Comparison of ENCODE assay signal across 8 cellular contexts in the genomic region with DNA sequence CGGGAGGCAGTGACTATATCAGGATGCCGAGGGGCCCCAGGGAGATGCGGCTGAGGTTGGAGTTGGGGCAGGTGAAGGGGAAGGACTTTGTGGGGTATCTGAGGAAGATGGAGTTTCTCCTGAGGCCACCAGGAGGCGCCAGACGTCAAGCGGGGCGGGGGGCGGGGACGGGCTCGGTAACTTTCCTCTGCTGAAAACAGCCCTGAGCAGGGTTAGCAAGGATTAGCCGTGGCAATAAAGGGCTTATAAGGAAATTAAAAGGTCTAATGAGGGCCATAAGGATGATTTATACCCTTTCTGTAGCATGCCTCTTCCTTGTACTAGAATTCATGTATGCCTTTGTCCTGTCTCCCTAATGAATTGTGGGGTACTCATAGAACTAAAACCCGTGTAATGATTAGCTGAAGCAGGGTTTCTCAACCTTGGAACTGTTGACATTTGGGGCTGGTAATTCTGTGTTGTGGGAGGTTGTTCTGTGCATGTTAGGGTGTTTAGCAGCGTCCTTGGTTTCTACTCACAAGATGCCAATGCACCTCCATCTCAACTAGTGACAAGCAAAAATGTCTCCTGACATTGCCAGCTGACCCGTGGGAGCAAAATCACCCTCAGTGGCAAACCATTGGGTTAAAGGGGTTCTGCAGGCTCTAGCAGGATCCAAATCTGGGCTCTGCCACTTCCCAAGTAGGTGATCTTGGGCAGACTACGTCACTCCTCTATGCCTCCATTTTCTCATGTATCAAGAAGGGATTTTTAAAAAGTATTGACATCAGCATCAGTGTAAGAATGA.
A peak's percentile ranks its signal among the peaks of the same experiment; 100 is the strongest.
DNase-seq lines count a peak whose midpoint lies in the region; ATAC-seq and TF ChIP-seq lines count a peak whose summit lies in the region.

No MANE protein-coding gene starts in this region.

- no peak overlapping the region for H3K27ac Mint-ChIP-seq in GM23338
- H3K27ac Mint-ChIP-seq in activated T-helper 2 cell treated with anti-CD3 and anti-CD28 coated beads, Interferon-gamma antibody, Interleukin-2, Interleukin-4, amounts not matched to agents 10 μg/mL and 5 μg/mL and 100 μg/mL, durations not matched to agents 14 hours and 24 hours and 36 hours, result no peak overlapping the region

- TF ChIP-seq CTCF in GM23338 (conservative IDR thresholded peaks at IDR 0.05; ENCODE audit: low read depth in 2 of 2), result peak; percentile 75 to 84
- TF ChIP-seq CTCF in OCI-LY7 (conservative IDR thresholded peaks at IDR 0.05; ENCODE audit: low read length), result peak; percentile 85

- H3K4me3 ChIP-seq in GM23338, result no peak overlapping the region
- no peak overlapping the region for H3K4me3 ChIP-seq in OCI-LY7 (ENCODE audit: low read depth, low read length, poor library complexity, severe bottlenecking)

- POLR2A ChIA-PET in OCI-LY7 (lab: Charles Lee), result no interaction called here

- peaks cover 9% of the 10 kb centered on the region for H3K4me1 Mint-ChIP-seq in GM23338
- peaks cover 6% of the 10 kb centered on the region for H3K4me1 Mint-ChIP-seq in activated T-helper 2 cell treated with anti-CD3 and anti-CD28 coated beads, Interferon-gamma antibody, Interleukin-2, Interleukin-4, amounts not matched to agents 10 μg/mL and 5 μg/mL and 100 μg/mL, durations not matched to agents 14 hours and 24 hours and 36 hours (ENCODE audit: low read depth)

- no peaks in the 10 kb centered on the region for H3K36me3 Mint-ChIP-seq in GM23338 (ENCODE audit: low read depth)
- no peaks in the 10 kb centered on the region for H3K36me3 Mint-ChIP-seq in activated T-helper 2 cell treated with anti-CD3 and anti-CD28 coated beads, Interferon-gamma antibody, Interleukin-2, Interleukin-4, amounts not matched to agents 10 μg/mL and 5 μg/mL and 100 μg/mL, durations not matched to agents 14 hours and 24 hours and 36 hours (ENCODE audit: low read depth)

- no peaks in the 10 kb centered on the region for H3K9me2 ChIP-seq in GM23338 (ENCODE audit: insufficient read depth)
- no peaks in the 10 kb centered on the region for H3K9me2 ChIP-seq in OCI-LY7 (ENCODE audit: insufficient read depth, low read length)

- H3F3A ChIP-seq in GM23338 (replicated peaks; ENCODE audit: low read depth), result no peaks in the 10 kb centered on the region

- CTCF ChIA-PET in OCI-LY7 (lab: Charles Lee; ENCODE audit: unreplicated experiment), result interaction anchor here (2.7 kb wide), 1 partner anchor 253 kb away, joined by 11 read pairs; no protein-coding TSS in a partner anchor

- H3K9me3 Mint-ChIP-seq in GM23338, result no peaks in the 10 kb centered on the region
- H3K9me3 Mint-ChIP-seq in activated T-helper 2 cell treated with anti-CD3 and anti-CD28 coated beads, Interferon-gamma antibody, Interleukin-2, Interleukin-4, amounts not matched to agents 10 μg/mL and 5 μg/mL and 100 μg/mL, durations not matched to agents 14 hours and 24 hours and 36 hours, result no peaks in the 10 kb centered on the region

- BruUV-seq in OCI-LY7 (replicated peaks; lab: Mats Ljungman, UMichigan), result no TSS peak

- no peak overlapping the region for H3K4me3 Mint-ChIP-seq in GM23338
- H3K4me3 Mint-ChIP-seq in activated T-helper 2 cell treated with anti-CD3 and anti-CD28 coated beads, Interferon-gamma antibody, Interleukin-2, Interleukin-4, amounts not matched to agents 10 μg/mL and 5 μg/mL and 100 μg/mL, durations not matched to agents 14 hours and 24 hours and 36 hours (ENCODE audit: low read depth), result no peak overlapping the region

- H3K27me3 Mint-ChIP-seq in GM23338 (ENCODE audit: insufficient read depth, low read depth, poor library complexity), result peaks cover 5% of the 10 kb centered on the region
- H3K27me3 Mint-ChIP-seq in activated T-helper 2 cell treated with anti-CD3 and anti-CD28 coated beads, Interferon-gamma antibody, Interleukin-2, Interleukin-4, amounts not matched to agents 10 μg/mL and 5 μg/mL and 100 μg/mL, durations not matched to agents 14 hours and 24 hours and 36 hours (ENCODE audit: low read depth), result peaks cover 3% of the 10 kb centered on the region

- H3K36me3 ChIP-seq in GM23338 (ENCODE audit: insufficient read depth) (no peaks in the 10 kb centered on the region), OCI-LY7 (ENCODE audit: insufficient read depth, low read length) (no peaks in the 10 kb centered on the region)

- H4K20me1 ChIP-seq in GM23338 (replicated peaks; ENCODE audit: insufficient read depth), result no peaks in the 10 kb centered on the region
- no peaks in the 10 kb centered on the region for H4K20me1 ChIP-seq in OCI-LY7 (ENCODE audit: insufficient read depth, low read length)

- H3K4me1 ChIP-seq in GM23338 (ENCODE audit: insufficient read depth) (peaks cover 3% of the 10 kb centered on the region), OCI-LY7 (ENCODE audit: insufficient read depth, low read length, poor library complexity, severe bottlenecking) (peaks cover 17% of the 10 kb centered on the region)

- intact Hi-C loops in OCI-LY7 (cut with micrococcal nuclease; ENCODE audit: unreplicated experiment), result loop anchor here (1.0 to 5.0 kb wide), 3 partner anchors 55 to 480 kb away; no protein-coding TSS in a partner anchor
- intact Hi-C loops in activated T-helper 2 cell treated with anti-CD3 and anti-CD28 coated beads, Interferon-gamma antibody, Interleukin-2, Interleukin-4, amounts not matched to agents 10 μg/mL and 5 μg/mL and 100 μg/mL, durations not matched to agents 14 hours and 24 hours and 36 hours (cut with micrococcal nuclease), result loop anchor here (1.0 to 5.0 kb wide), 3 partner anchors 55 to 480 kb away; no protein-coding TSS in a partner anchor
- intact Hi-C loops in sciatic nerve (cut with DNase I), result no loop called here

- ATAC-seq in GM23338 (peak; percentile 97), sciatic nerve (peak; percentile 48), HG03571 (IDR thresholded peaks at IDR 0.05; ENCODE audit: unreplicated experiment) (no peak), GM18502 (IDR thresholded peaks at IDR 0.05; ENCODE audit: poor library complexity, unreplicated experiment) (no peak)

- H3K4me2 ChIP-seq in GM23338 (no peak overlapping the region), OCI-LY7 (ENCODE audit: low read length) (peak overlapping the region; percentile 53)

- H3K27ac ChIP-seq in GM23338 (ENCODE audit: low read depth) (no peak overlapping the region), OCI-LY7 (ENCODE audit: low read depth, low read length, poor library complexity, severe bottlenecking) (no peak overlapping the region)

- H3K27me3 ChIP-seq in GM23338 (ENCODE audit: insufficient read depth), result no peaks in the 10 kb centered on the region

- no peaks in the 10 kb centered on the region for H3K9me3 ChIP-seq in OCI-LY7 (ENCODE audit: low read length)

- H2AFZ ChIP-seq in GM23338, result peak overlapping the region; percentile 85
- H2AFZ ChIP-seq in OCI-LY7 (ENCODE audit: low read length), result peak overlapping the region; percentile 95

- H3K79me2 ChIP-seq in GM23338 (replicated peaks; ENCODE audit: insufficient read depth), result no peaks in the 10 kb centered on the region
- H3K79me2 ChIP-seq in OCI-LY7 (ENCODE audit: insufficient read depth, low read depth, low read length), result no peaks in the 10 kb centered on the region

- DNase-seq in CD1c-positive myeloid dendritic cell (ENCODE audit: extremely low spot score) (peak; percentile 64), GM23338 (ENCODE audit: low spot score) (peak; percentile 80), OCI-LY7 (ENCODE audit: low spot score) (peak; percentile 67), germinal center (ENCODE audit: low spot score) (peak; percentile 80), sciatic nerve (ENCODE audit: low spot score) (peak; percentile 60)
- DNase-seq in activated T-helper 2 cell treated with anti-CD3 and anti-CD28 coated beads, Interferon-gamma antibody, Interleukin-2, Interleukin-4, amounts not matched to agents 10 μg/mL and 5 μg/mL and 100 μg/mL, durations not matched to agents 14 hours and 24 hours and 36 hours (ENCODE audit: low spot score), result peak; percentile 12

Comparison
In these comparisons a context has a peak if more than half of its experiments do, and no peak if none do; other contexts are left out.
1. DNase-seq: peak in every context shown above with its lines; median percentile 80 in GM23338; 80 in germinal center; 67 in OCI-LY7; 64 in CD1c-positive myeloid dendritic cell; 60 in sciatic nerve; 12 in activated T-helper 2 cell treated with anti-CD3 and anti-CD28 coated beads, Interferon-gamma antibody, Interleukin-2, Interleukin-4, amounts not matched to agents 10 μg/mL and 5 μg/mL and 100 μg/mL, durations not matched to agents 14 hours and 24 hours and 36 hours.
2. ATAC-seq: peak in GM23338 (single experiment) and sciatic nerve (single experiment); none in HG03571 (single experiment) and GM18502 (single experiment).